In genomic region chr2:11234309-11234708, GRCh38 we compare ENCODE assay signal across 9 cellular contexts.
A peak's percentile ranks its signal among the peaks of the same experiment; 100 is the strongest.
DNase-seq lines count a peak whose midpoint lies in the region; ATAC-seq and TF ChIP-seq lines count a peak whose summit lies in the region.
"Had no signal": no experiment of that assay in that cellular context is flagged by ENCODE, and none has a peak within 500 bp of the region (broad histone marks: within the 10 kb centered on the region; RNA-seq: fewer than 3 reads in every experiment).

No MANE protein-coding gene starts in this region.

- peaks cover 0 to 4% of the 10 kb centered on the region in 2 donors for H3K36me3 Mint-ChIP-seq in CD4-positive, alpha-beta memory T cell
- H3K36me3 Mint-ChIP-seq in nephron (ENCODE audit: low read depth): peaks cover 10% of the 10 kb centered on the region

- H3K9me3 Mint-ChIP-seq in CD4-positive, alpha-beta memory T cell: no peaks in the 10 kb centered on the region
- H3K9me3 Mint-ChIP-seq in nephron: no peaks in the 10 kb centered on the region
- H3K9me3 Mint-ChIP-seq: activated naive CD8-positive, alpha-beta T cell treated with anti-CD3 and anti-CD28 coated beads for 36 hours had no signal

- no peaks in the 10 kb centered on the region for H3K27me3 ChIP-seq in CD4-positive, alpha-beta memory T cell (ENCODE audit: insufficient read depth, low read length)

- POLR2A ChIA-PET in CD4-positive, alpha-beta memory T cell (lab: Charles Lee; ENCODE audit: partially characterized antibody): no interaction called here

- no peaks in the 10 kb centered on the region for H3K36me3 ChIP-seq in CD4-positive, alpha-beta memory T cell (ENCODE audit: insufficient read depth, low read length)

- H3K4me1 Mint-ChIP-seq in CD4-positive, alpha-beta memory T cell: peaks cover 0 to 6% (median 5%) of the 10 kb centered on the region in 4 donors
- H3K4me1 Mint-ChIP-seq in nephron: no peaks in the 10 kb centered on the region

- H3K27ac Mint-ChIP-seq in CD4-positive, alpha-beta memory T cell: no peak overlapping the region
- H3K27ac Mint-ChIP-seq in nephron: no peak overlapping the region
- H3K27ac Mint-ChIP-seq: activated naive CD8-positive, alpha-beta T cell treated with anti-CD3 and anti-CD28 coated beads for 36 hours had no signal

- CTCF ChIA-PET in CD4-positive, alpha-beta memory T cell (lab: Charles Lee; ENCODE audit: partially characterized antibody): interaction anchor here (0.7 to 2.4 kb wide), 11 partner anchors 10 to 402 kb away, joined by 3 to 16 read pairs (median 3); a partner anchor contains a TSS

- TF ChIP-seq CTCF in LNCaP clone FGC (IDR thresholded peaks at IDR 0.05; ENCODE audit: control insufficient read depth, extremely low read depth, insufficient read depth) (peak; percentile 26; the same call in 1 of the 2 replicates), nephron (IDR thresholded peaks at IDR 0.05; ENCODE audit: unreplicated experiment in 3 of 3) (peak; percentile 42 to 63 (median 49))

- ATAC-seq in HG02798 (IDR thresholded peaks at IDR 0.05; ENCODE audit: poor library complexity, unreplicated experiment): no peak
- no peak for ATAC-seq in GM21529 (IDR thresholded peaks at IDR 0.05; ENCODE audit: unreplicated experiment)

- no peaks in the 10 kb centered on the region for H3K27me3 Mint-ChIP-seq in CD4-positive, alpha-beta memory T cell
- no peaks in the 10 kb centered on the region for H3K27me3 Mint-ChIP-seq in nephron (ENCODE audit: low read depth)
- H3K27me3 Mint-ChIP-seq: activated naive CD8-positive, alpha-beta T cell treated with anti-CD3 and anti-CD28 coated beads for 36 hours had no signal

- intact Hi-C loops in CD4-positive, alpha-beta memory T cell (cut with micrococcal nuclease): loop anchor here (1.0 kb wide), 2 partner anchors 102 to 212 kb away; no protein-coding TSS in a partner anchor

- peak in 3 of 5 donors; percentile 0 to 2 (median 2) for DNase-seq in CD4-positive, alpha-beta memory T cell
- no peak for DNase-seq in LNCaP clone FGC (ENCODE audit: low read depth)
- peak; percentile 38 for DNase-seq in cerebellum (ENCODE audit: low spot score)
- no peak for DNase-seq in stimulated activated CD4-positive, alpha-beta T cell treated with anti-CD3 and anti-CD28 coated beads, Interleukin-4, amount 100 ng/mL, for 24 hours
- no peak for DNase-seq in amniotic stem cell (lab: John Stamatoyannopoulos, UW)
- DNase-seq: activated naive CD8-positive, alpha-beta T cell treated with anti-CD3 and anti-CD28 coated beads for 36 hours had no signal

- H3K9me3 ChIP-seq in CD4-positive, alpha-beta memory T cell (ENCODE audit: control insufficient read depth in 1 of 2, low read length in 2 of 2): no peaks in the 10 kb centered on the region

- no peak overlapping the region for H3K4me3 Mint-ChIP-seq in CD4-positive, alpha-beta memory T cell
- H3K4me3 Mint-ChIP-seq in nephron: no peak overlapping the region
- H3K4me3 Mint-ChIP-seq: activated naive CD8-positive, alpha-beta T cell treated with anti-CD3 and anti-CD28 coated beads for 36 hours had no signal

- H3K27ac ChIP-seq in CD4-positive, alpha-beta memory T cell (ENCODE audit: low read depth, low read length): no peak overlapping the region

- H3K4me1 ChIP-seq in CD4-positive, alpha-beta memory T cell (ENCODE audit: insufficient read depth, low read length): no peaks in the 10 kb centered on the region

- no peak overlapping the region for H3K4me3 ChIP-seq in CD4-positive, alpha-beta memory T cell (ENCODE audit: low read length in 2 of 2)
- no peak overlapping the region for H3K4me3 ChIP-seq in LNCaP clone FGC (ENCODE audit: low read depth, low read length)

Comparison
In these comparisons a context has a peak if more than half of its experiments do, and no peak if none do; other contexts are left out.
1. DNase-seq: peak in CD4-positive, alpha-beta memory T cell (3 of 5) and cerebellum (single experiment); none in LNCaP clone FGC (single experiment), stimulated activated CD4-positive, alpha-beta T cell treated with anti-CD3 and anti-CD28 coated beads, Interleukin-4, amount 100 ng/mL, for 24 hours (single experiment) and amniotic stem cell (single experiment).